10 cellular contexts compared by ENCODE assay signal in the genomic region with DNA sequence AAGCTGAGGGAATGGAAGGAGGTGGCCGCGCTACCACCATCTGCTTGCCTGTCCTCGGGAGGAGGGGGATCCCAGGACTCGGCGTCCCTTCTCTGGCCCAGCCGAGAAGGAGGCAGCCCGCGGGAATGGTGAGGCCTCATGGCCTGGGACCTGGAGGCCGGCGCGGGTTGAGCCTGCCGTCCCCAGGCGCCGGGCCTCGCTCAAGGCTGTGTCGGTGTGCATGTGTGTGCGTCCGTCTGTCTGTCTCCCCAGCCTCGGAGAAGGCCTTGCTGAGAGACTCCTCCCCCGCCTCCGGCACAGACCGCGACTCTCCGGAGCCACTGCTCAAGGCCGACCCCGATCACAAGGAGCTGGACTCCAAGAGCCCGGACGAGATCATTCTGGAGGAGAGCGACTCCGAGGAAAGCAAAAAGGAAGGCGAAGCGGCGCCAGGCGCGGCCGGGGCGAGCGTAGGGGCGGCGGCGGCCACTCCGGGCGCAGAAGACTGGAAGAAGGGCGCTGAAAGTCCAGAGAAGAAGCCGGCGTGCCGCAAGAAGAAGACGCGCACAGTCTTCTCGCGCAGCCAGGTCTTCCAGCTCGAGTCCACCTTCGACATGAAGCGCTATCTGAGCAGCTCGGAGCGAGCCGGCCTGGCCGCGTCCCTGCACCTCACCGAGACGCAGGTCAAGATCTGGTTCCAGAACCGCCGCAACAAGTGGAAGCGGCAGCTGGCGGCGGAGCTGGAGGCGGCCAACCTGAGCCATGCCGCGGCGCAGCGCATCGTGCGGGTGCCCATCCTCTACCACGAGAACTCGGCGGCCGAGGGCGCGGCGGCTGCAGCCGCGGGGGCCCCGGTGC. TPM values are rescaled to one million over a fixed set of nuclear protein-coding genes. Genes with fewer than 3 reads are reported as not detected.
DNase-seq lines count a peak whose midpoint lies in the region; ATAC-seq and TF ChIP-seq lines count a peak whose summit lies in the region.
"Had no signal": no experiment of that assay in that cellular context is flagged by ENCODE, and none has a peak within 500 bp of the region (broad histone marks: within the 10 kb centered on the region; RNA-seq: fewer than 3 reads in every experiment).

No MANE protein-coding gene starts in this region.

- peaks cover 100% of the 10 kb centered on the region for H3K27me3 ChIP-seq in BLaER1
- peaks cover 100% of the 10 kb centered on the region for H3K27me3 ChIP-seq in GM23338 (ENCODE audit: insufficient read depth)

- H3K4me2 ChIP-seq in BLaER1 (peak overlapping the region; percentile 93), GM23338 (peak overlapping the region; percentile 87)

- ATAC-seq in GM23338 = peak; percentile 2
- no peak for ATAC-seq in HG03196 (IDR thresholded peaks at IDR 0.05; ENCODE audit: unreplicated experiment)

- H3K9me2 ChIP-seq in GM23338 (ENCODE audit: insufficient read depth) = no peaks in the 10 kb centered on the region

- TF ChIP-seq CTCF in GM23338 (conservative IDR thresholded peaks at IDR 0.05; ENCODE audit: low read depth in 2 of 2) (no peak), mesothelial cell of epicardium (IDR thresholded peaks at IDR 0.05; ENCODE audit: unreplicated experiment) (no peak)

- H3K79me2 ChIP-seq in GM23338 (replicated peaks; ENCODE audit: insufficient read depth) = no peaks in the 10 kb centered on the region

- H3K36me3 ChIP-seq in BLaER1 (no peaks in the 10 kb centered on the region), GM23338 (ENCODE audit: insufficient read depth) (no peaks in the 10 kb centered on the region)

- DNase-seq in GM23338 (ENCODE audit: low spot score) (peak; percentile 69), mesothelial cell of epicardium (ENCODE audit: low spot score in 2 of 2, unreplicated experiment in 2 of 2) (no peak), superior temporal gyrus (ENCODE audit: extremely low spot score) (no peak), NCI-H2171 treated with DMSO at 0.1 percent for 48 hours (lab: John Stamatoyannopoulos, UW) (no peak)
- DNase-seq in stimulated activated CD4-positive, alpha-beta T cell treated with anti-CD3 and anti-CD28 coated beads, Interleukin-1b, Interleukin-23, amount 100 ng/mL, for 48 hours = no peak

- H4K20me1 ChIP-seq in BLaER1 (peaks cover 72% of the 10 kb centered on the region), GM23338 (replicated peaks; ENCODE audit: insufficient read depth) (peaks cover 10% of the 10 kb centered on the region)

- peak overlapping the region; percentile 66 for H3K4me3 ChIP-seq in BLaER1
- peak overlapping the region; percentile 57 for H3K4me3 ChIP-seq in GM23338

- H3K9me3 Mint-ChIP-seq in GM23338 (peaks cover 16% of the 10 kb centered on the region), mesothelial cell of epicardium (no peaks in the 10 kb centered on the region)
- no peaks in the 10 kb centered on the region for H3K9me3 Mint-ChIP-seq in activated naive CD8-positive, alpha-beta T cell (ENCODE audit: low read depth)

- H3K36me3 Mint-ChIP-seq in GM23338 (ENCODE audit: low read depth) (no peaks in the 10 kb centered on the region; the same call in 2 of the 3 replicates), mesothelial cell of epicardium (no peaks in the 10 kb centered on the region)
- H3K36me3 Mint-ChIP-seq in activated naive CD8-positive, alpha-beta T cell = no peaks in the 10 kb centered on the region

- peaks cover 28% of the 10 kb centered on the region; the same call in 1 of the 2 replicates for H3F3A ChIP-seq in GM23338 (replicated peaks; ENCODE audit: low read depth)

- H3K4me3 Mint-ChIP-seq in GM23338 (peak overlapping the region; percentile 73), mesothelial cell of epicardium (peak overlapping the region; percentile 46)
- peak overlapping the region; percentile 84 for H3K4me3 Mint-ChIP-seq in activated naive CD8-positive, alpha-beta T cell

- H3K4me1 ChIP-seq in BLaER1 (peaks cover 59% of the 10 kb centered on the region), GM23338 (ENCODE audit: insufficient read depth) (peaks cover 38% of the 10 kb centered on the region)

- H2AFZ ChIP-seq in GM23338 = peak overlapping the region; percentile 86

- no peak overlapping the region for H3K9ac ChIP-seq in BLaER1

- H3K27ac ChIP-seq in BLaER1 = no peak overlapping the region
- no peak overlapping the region for H3K27ac ChIP-seq in GM23338 (ENCODE audit: low read depth)

- peaks cover 48% of the 10 kb centered on the region for H3K4me1 Mint-ChIP-seq in GM23338
- peaks cover 46% of the 10 kb centered on the region for H3K4me1 Mint-ChIP-seq in activated naive CD8-positive, alpha-beta T cell (ENCODE audit: low read depth)
- peaks cover 27% of the 10 kb centered on the region for H3K4me1 Mint-ChIP-seq in mesothelial cell of epicardium

- H3K27me3 Mint-ChIP-seq in GM23338 (ENCODE audit: insufficient read depth, low read depth, poor library complexity) (peaks cover 94% of the 10 kb centered on the region), mesothelial cell of epicardium (ENCODE audit: low read depth) (peaks cover 94% of the 10 kb centered on the region)
- peaks cover 50% of the 10 kb centered on the region for H3K27me3 Mint-ChIP-seq in activated naive CD8-positive, alpha-beta T cell

- H3K27ac Mint-ChIP-seq in GM23338 = no peak overlapping the region
- peak overlapping the region; percentile 72 for H3K27ac Mint-ChIP-seq in activated naive CD8-positive, alpha-beta T cell
- H3K27ac Mint-ChIP-seq in mesothelial cell of epicardium = no peak overlapping the region

- peaks cover 23% of the 10 kb centered on the region for H3K9me3 ChIP-seq in BLaER1

TF ChIP-seq in GM23338, 12 proteins besides CTCF, POLR2A, EP300 and RAD21:
- TF ChIP-seq EZH2 (IDR thresholded peaks at IDR 0.05; ENCODE audit: low read depth, unreplicated experiment) = peak; percentile 90
- TF ChIP-seq, protein P1, sequence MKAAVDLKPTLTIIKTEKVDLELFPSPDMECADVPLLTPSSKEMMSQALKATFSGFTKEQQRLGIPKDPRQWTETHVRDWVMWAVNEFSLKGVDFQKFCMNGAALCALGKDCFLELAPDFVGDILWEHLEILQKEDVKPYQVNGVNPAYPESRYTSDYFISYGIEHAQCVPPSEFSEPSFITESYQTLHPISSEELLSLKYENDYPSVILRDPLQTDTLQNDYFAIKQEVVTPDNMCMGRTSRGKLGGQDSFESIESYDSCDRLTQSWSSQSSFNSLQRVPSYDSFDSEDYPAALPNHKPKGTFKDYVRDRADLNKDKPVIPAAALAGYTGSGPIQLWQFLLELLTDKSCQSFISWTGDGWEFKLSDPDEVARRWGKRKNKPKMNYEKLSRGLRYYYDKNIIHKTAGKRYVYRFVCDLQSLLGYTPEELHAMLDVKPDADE (IDR thresholded peaks at IDR 0.05) = no peak
- TF ChIP-seq EZH2phosphoT487 (IDR thresholded peaks at IDR 0.05; ENCODE audit: unreplicated experiment) = peak; percentile 81

RNA-seq across cellular contexts. Expression of a gene that starts 1.3 kb away (rescaled TPM):
- total RNA-seq in GM23338 (2014; rRNA removed; shearing (Covaris generic)) = 0.23 and 0.35 TPM in 2 replicates
- not detected in 2 replicates for polyA plus RNA-seq in GM23338 (2016; fragmentation: Nextera tagmentation; extraction: Ambion mirVana)
- not detected in 3 replicates for total RNA-seq in mesothelial cell of epicardium
- total RNA-seq: bronchial epithelial cell, renal cortical epithelial cell had no signal

RNA-seq across cellular contexts. Expression of a gene that starts 10.9 kb away (rescaled TPM):
- 0.97 and 2.6 TPM in 2 replicates for total RNA-seq in GM23338 (2014; rRNA removed; shearing (Covaris generic))
- polyA plus RNA-seq in GM23338 (2016; fragmentation: Nextera tagmentation; extraction: Ambion mirVana) = 3.1 and 3.4 TPM in 2 replicates
- not detected in 3 replicates for total RNA-seq in mesothelial cell of epicardium
- total RNA-seq: bronchial epithelial cell, renal cortical epithelial cell had no signal

RNA-seq across cellular contexts. Expression of a gene that starts 17.2 kb away (rescaled TPM):
- total RNA-seq in GM23338 (2014; rRNA removed; shearing (Covaris generic)) = 272 and 361 TPM in 2 replicates
- 197 and 243 TPM in 2 replicates for polyA plus RNA-seq in GM23338 (2016; fragmentation: Nextera tagmentation; extraction: Ambion mirVana)
- 70.0 to 71.5 TPM (median 71.1 TPM) in 3 replicates for total RNA-seq in mesothelial cell of epicardium
